ENCODE assay signal across 31 cellular contexts in genomic region chr4:81771721-81772120, GRCh38.
"Had no signal": no experiment of that assay in that cellular context is flagged by ENCODE, and none has a peak within 500 bp of the region (broad histone marks: within the 10 kb centered on the region; RNA-seq: fewer than 3 reads in every experiment).

No MANE protein-coding gene starts in this region.

- H3K9me3 Mint-ChIP-seq: activated CD4-positive, alpha-beta memory T cell treated with anti-CD3 and anti-CD28 coated beads, Interleukin-2, amount 10 ng/mL, durations not matched to agents 7 days and 5 days; activated CD4-positive, alpha-beta T cell treated with anti-CD3 and anti-CD28 coated beads, Interleukin-2, amount 10 ng/mL, durations not matched to agents 7 days and 5 days; activated T-helper 17 cell treated with anti-CD3 and anti-CD28 coated beads, Interleukin-2, amount 50 U/mL, for 72 hours; central memory CD8-positive, alpha-beta T cell; effector memory CD8-positive, alpha-beta T cell had no signal

- H3K4me1 Mint-ChIP-seq: activated CD4-positive, alpha-beta memory T cell treated with anti-CD3 and anti-CD28 coated beads, Interleukin-2, amount 10 ng/mL, durations not matched to agents 7 days and 5 days; activated CD4-positive, alpha-beta T cell treated with anti-CD3 and anti-CD28 coated beads, Interleukin-2, amount 10 ng/mL, durations not matched to agents 7 days and 5 days; activated T-helper 17 cell treated with anti-CD3 and anti-CD28 coated beads, Interleukin-2, amount 50 U/mL, for 72 hours; central memory CD8-positive, alpha-beta T cell; T-helper 17 cell had no signal

- H3K27me3 Mint-ChIP-seq: activated CD4-positive, alpha-beta T cell treated with anti-CD3 and anti-CD28 coated beads for 36 hours; activated CD4-positive, alpha-beta T cell treated with anti-CD3 and anti-CD28 coated beads, Interleukin-2, amount 10 ng/mL, durations not matched to agents 7 days and 5 days; activated naive CD8-positive, alpha-beta T cell; central memory CD8-positive, alpha-beta T cell had no signal

- H3K4me3 ChIP-seq: coronary artery, esophagus muscularis mucosa, gastrocnemius medialis, heart right ventricle, hepatocyte had no signal

- H3K27ac Mint-ChIP-seq: activated CD4-positive, alpha-beta memory T cell treated with anti-CD3 and anti-CD28 coated beads, Interleukin-2, amount 10 ng/mL, durations not matched to agents 7 days and 5 days; activated CD4-positive, alpha-beta T cell treated with anti-CD3 and anti-CD28 coated beads for 36 hours; activated CD4-positive, alpha-beta T cell treated with anti-CD3 and anti-CD28 coated beads, Interleukin-2, amount 10 ng/mL, durations not matched to agents 7 days and 5 days; activated naive CD8-positive, alpha-beta T cell; activated T-cell treated with anti-CD3 and anti-CD28 coated beads, Interleukin-2, amount 50 U/mL, for 24 hours; activated T-cell treated with anti-CD3 and anti-CD28 coated beads, Interleukin-2, amount 50 U/mL, for 72 hours; activated T-helper 17 cell treated with anti-CD3 and anti-CD28 coated beads, Interleukin-2, amount 50 U/mL, for 72 hours; effector memory CD8-positive, alpha-beta T cell; T-helper 17 cell had no signal

- H3K4me3 Mint-ChIP-seq: activated CD4-positive, alpha-beta memory T cell treated with anti-CD3 and anti-CD28 coated beads, Interleukin-2, amount 10 ng/mL, durations not matched to agents 7 days and 5 days; activated CD4-positive, alpha-beta T cell treated with anti-CD3 and anti-CD28 coated beads for 36 hours; activated CD4-positive, alpha-beta T cell treated with anti-CD3 and anti-CD28 coated beads, Interleukin-2, amount 10 ng/mL, durations not matched to agents 7 days and 5 days; activated naive CD8-positive, alpha-beta T cell; activated T-cell treated with anti-CD3 and anti-CD28 coated beads, Interleukin-2, amount 50 U/mL, for 24 hours; activated T-cell treated with anti-CD3 and anti-CD28 coated beads, Interleukin-2, amount 50 U/mL, for 72 hours; activated T-helper 17 cell treated with anti-CD3 and anti-CD28 coated beads, Interleukin-2, amount 50 U/mL, for 72 hours; central memory CD8-positive, alpha-beta T cell; effector memory CD8-positive, alpha-beta T cell; T-helper 17 cell had no signal

- H3K36me3 ChIP-seq: brain microvascular endothelial cell, esophagus muscularis mucosa, gastrocnemius medialis, heart right ventricle had no signal

- H3K9me3 ChIP-seq: esophagus muscularis mucosa, gastrocnemius medialis, heart right ventricle had no signal

- H3K27me3 ChIP-seq: brain microvascular endothelial cell, esophagus muscularis mucosa, gastrocnemius medialis, heart right ventricle, hepatocyte had no signal

- ATAC-seq: activated CD4-positive, alpha-beta T cell treated with anti-CD3 and anti-CD28 coated beads for 36 hours; activated T-cell treated with anti-CD3 and anti-CD28 coated beads, Interleukin-2, amount 50 U/mL, for 72 hours; activated T-helper 17 cell treated with anti-CD3 and anti-CD28 coated beads, Interleukin-2, amount 50 U/mL, for 72 hours; effector memory CD8-positive, alpha-beta T cell; foreskin keratinocyte; gastrocnemius medialis; heart right ventricle; T-helper 17 cell had no signal

- H3K4me1 ChIP-seq: esophagus muscularis mucosa, foreskin keratinocyte, gastrocnemius medialis, heart right ventricle had no signal

- DNase-seq: activated CD4-positive, alpha-beta memory T cell treated with anti-CD3 and anti-CD28 coated beads, Interleukin-2, amount 10 ng/mL, durations not matched to agents 7 days and 5 days; activated CD4-positive, alpha-beta T cell treated with anti-CD3 and anti-CD28 coated beads for 36 hours; activated CD4-positive, alpha-beta T cell treated with anti-CD3 and anti-CD28 coated beads, Interleukin-2, amount 10 ng/mL, durations not matched to agents 7 days and 5 days; activated CD4-positive, alpha-beta T cell treated with anti-CD3 and anti-CD28 coated beads, Interleukin-2, amount 50 U/mL, for 4 hours; activated CD4-positive, CD25-positive, alpha-beta regulatory T cell; activated CD4-positive, CD25-positive, alpha-beta regulatory T cell treated with anti-CD3 and anti-CD28 coated beads, Interleukin-2, amount 50 U/mL, for 72 hours; activated CD8-positive, alpha-beta memory T cell treated with anti-CD3 and anti-CD28 coated beads, Interleukin-2, amount 50 U/mL, for 48 hours; activated effector memory CD4-positive, alpha-beta T cell treated with Interleukin-2 at 50 U/mL for 16 hours; activated gamma-delta T cell treated with Interleukin-2 at 50 U/mL for 16 hours; activated naive CD4-positive, alpha-beta T cell treated with anti-CD3 and anti-CD28 coated beads, Interleukin-2, amount 50 U/mL, for 16 hours; activated naive CD4-positive, alpha-beta T cell treated with Interleukin-2 at 50 U/mL for 16 hours; activated T-cell treated with anti-CD3 and anti-CD28 coated beads for 4 hours; activated T-cell treated with anti-CD3 and anti-CD28 coated beads, Interleukin-2, amount 50 U/mL, for 24 hours; activated T-cell treated with anti-CD3 and anti-CD28 coated beads, Interleukin-2, amount 50 U/mL, for 72 hours; amniotic stem cell; anterior cingulate cortex; brain microvascular endothelial cell; dermis blood vessel endothelial cell; effector CD4-positive, alpha-beta T cell; effector memory CD8-positive, alpha-beta T cell; erythroblast; foreskin keratinocyte; gastrocnemius medialis; heart right ventricle; T-helper 17 cell had no signal
